Comparison of ENCODE assay signal across 23 cellular contexts in genomic region chr1:31478167-31478566, GRCh38.
"Had no signal": no experiment of that assay in that cellular context is flagged by ENCODE, and none has a peak within 500 bp of the region (broad histone marks: within the 10 kb centered on the region; RNA-seq: fewer than 3 reads in every experiment).

No MANE protein-coding gene starts in this region.

- H3K27me3 ChIP-seq: cardiac muscle cell, left lung, sigmoid colon, upper lobe of right lung had no signal

- DNase-seq: activated CD4-positive, alpha-beta T cell treated with anti-CD3 and anti-CD28 coated beads, Interleukin-2, amount 10 ng/mL, durations not matched to agents 7 days and 5 days; activated CD8-positive, alpha-beta memory T cell treated with anti-CD3 and anti-CD28 coated beads, Interleukin-2, amount 10 ng/mL, durations not matched to agents 7 days and 5 days; activated CD8-positive, alpha-beta T cell treated with anti-CD3 and anti-CD28 coated beads for 36 hours; activated effector memory CD4-positive, alpha-beta T cell treated with anti-CD3 and anti-CD28 coated beads, Interleukin-2, amount 50 U/mL, for 16 hours; activated naive CD4-positive, alpha-beta T cell treated with anti-CD3 and anti-CD28 coated beads, Interleukin-2, amount 50 U/mL, for 16 hours; activated naive CD8-positive, alpha-beta T cell treated with anti-CD3 and anti-CD28 coated beads, Interleukin-2, amount 50 U/mL, for 24 hours; activated T-cell treated with anti-CD3 and anti-CD28 coated beads for 4 hours; immature natural killer cell; kidney glomerular epithelial cell; left lung; naive thymus-derived CD4-positive, alpha-beta T cell; posterior cingulate gyrus; sigmoid colon; stimulated activated CD4-positive, alpha-beta T cell treated with anti-CD3 and anti-CD28 coated beads, Interleukin-2, amount 100 ng/mL, for 48 hours; stimulated activated CD8-positive, alpha-beta memory T cell treated with anti-CD3 and anti-CD28 coated beads, Interleukin-4, amount 100 ng/mL, for 48 hours; stimulated activated naive B cell treated with anti-CD40 and anti-IgM and Interleukin-4, amounts not matched to agents 10 μg/mL and 1 μg/mL and 100 μg/mL, for 72 hours; upper lobe of right lung had no signal

- H3K27ac ChIP-seq: cardiac muscle cell, left lung, sigmoid colon, thoracic aorta, upper lobe of right lung had no signal

- H3K4me3 ChIP-seq: cardiac muscle cell, left lung, lung, sigmoid colon, thoracic aorta, upper lobe of right lung had no signal

- H3K4me1 Mint-ChIP-seq: activated CD8-positive, alpha-beta memory T cell treated with anti-CD3 and anti-CD28 coated beads, Interleukin-2, amount 10 ng/mL, durations not matched to agents 7 days and 5 days; immature natural killer cell had no signal

- FAIRE-seq: endometrium had no signal

- H3K9me3 Mint-ChIP-seq: activated CD4-positive, alpha-beta T cell treated with anti-CD3 and anti-CD28 coated beads, Interleukin-2, amount 10 ng/mL, durations not matched to agents 7 days and 5 days; activated naive CD8-positive, alpha-beta T cell treated with anti-CD3 and anti-CD28 coated beads, Interleukin-2, amount 50 U/mL, for 24 hours; immature natural killer cell had no signal

- H3K36me3 ChIP-seq: cardiac muscle cell, left lung, sigmoid colon, thoracic aorta, upper lobe of right lung had no signal

- H3K4me1 ChIP-seq: sigmoid colon, upper lobe of right lung had no signal

- ATAC-seq: activated CD4-positive, CD25-positive, alpha-beta regulatory T cell treated with anti-CD3 and anti-CD28 coated beads, Interleukin-2, amount 50 U/mL, for 24 hours; activated CD8-positive, alpha-beta memory T cell treated with anti-CD3 and anti-CD28 coated beads, Interleukin-2, amount 10 ng/mL, durations not matched to agents 7 days and 5 days; activated CD8-positive, alpha-beta T cell treated with anti-CD3 and anti-CD28 coated beads for 36 hours; activated naive CD8-positive, alpha-beta T cell treated with anti-CD3 and anti-CD28 coated beads, Interleukin-2, amount 50 U/mL, for 24 hours; left lung; naive thymus-derived CD4-positive, alpha-beta T cell; upper lobe of right lung had no signal

- H3K27ac Mint-ChIP-seq: activated CD4-positive, alpha-beta T cell treated with anti-CD3 and anti-CD28 coated beads, Interleukin-2, amount 10 ng/mL, durations not matched to agents 7 days and 5 days; activated CD8-positive, alpha-beta memory T cell treated with anti-CD3 and anti-CD28 coated beads, Interleukin-2, amount 10 ng/mL, durations not matched to agents 7 days and 5 days; activated CD8-positive, alpha-beta T cell treated with anti-CD3 and anti-CD28 coated beads for 36 hours; activated naive CD8-positive, alpha-beta T cell treated with anti-CD3 and anti-CD28 coated beads, Interleukin-2, amount 50 U/mL, for 24 hours; immature natural killer cell; stimulated activated naive B cell treated with anti-CD40 and anti-IgM and Interleukin-4, amounts not matched to agents 10 μg/mL and 1 μg/mL and 100 μg/mL, for 72 hours had no signal

- H3K36me3 Mint-ChIP-seq: activated CD8-positive, alpha-beta memory T cell treated with anti-CD3 and anti-CD28 coated beads, Interleukin-2, amount 10 ng/mL, durations not matched to agents 7 days and 5 days; immature natural killer cell had no signal

- H3K4me3 Mint-ChIP-seq: activated CD4-positive, alpha-beta T cell treated with anti-CD3 and anti-CD28 coated beads, Interleukin-2, amount 10 ng/mL, durations not matched to agents 7 days and 5 days; activated CD8-positive, alpha-beta memory T cell treated with anti-CD3 and anti-CD28 coated beads, Interleukin-2, amount 10 ng/mL, durations not matched to agents 7 days and 5 days; activated CD8-positive, alpha-beta T cell treated with anti-CD3 and anti-CD28 coated beads for 36 hours; activated naive CD8-positive, alpha-beta T cell treated with anti-CD3 and anti-CD28 coated beads, Interleukin-2, amount 50 U/mL, for 24 hours; immature natural killer cell; naive thymus-derived CD4-positive, alpha-beta T cell; neural crest cell had no signal

- H3K9me3 ChIP-seq: sigmoid colon, thoracic aorta, upper lobe of right lung had no signal
